2 cellular contexts compared by ENCODE assay signal in genomic region chrX:53379008-53379710, GRCh38.
TF ChIP-seq lines count a peak whose summit lies in the region.

No MANE protein-coding gene starts in this region.

TF ChIP-seq in A549, 52 proteins besides CTCF, POLR2A, EP300 and RAD21:
- TF ChIP-seq HOXB5 (CRISPR knock-in tag; IDR thresholded peaks at IDR 0.05) (no peak), ESRRA (IDR thresholded peaks at IDR 0.05; ENCODE audit: borderline replicate concordance, low read length) (0 out of 2 replicates have a peak, but pooled peaks have one; percentile 76)
- TF ChIP-seq, protein P1, sequence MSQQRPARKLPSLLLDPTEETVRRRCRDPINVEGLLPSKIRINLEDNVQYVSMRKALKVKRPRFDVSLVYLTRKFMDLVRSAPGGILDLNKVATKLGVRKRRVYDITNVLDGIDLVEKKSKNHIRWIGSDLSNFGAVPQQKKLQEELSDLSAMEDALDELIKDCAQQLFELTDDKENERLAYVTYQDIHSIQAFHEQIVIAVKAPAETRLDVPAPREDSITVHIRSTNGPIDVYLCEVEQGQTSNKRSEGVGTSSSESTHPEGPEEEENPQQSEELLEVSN (IDR thresholded peaks at IDR 0.05; ENCODE audit: borderline replicate concordance, low read depth) = no peak

TF ChIP-seq in K562, 482 proteins besides CTCF, POLR2A, EP300 and RAD21 (continues in another document):
- no peak for TF ChIP-seq ZBTB12 (CRISPR knock-in tag; IDR thresholded peaks at IDR 0.05)
- no peak for TF ChIP-seq NBN (IDR thresholded peaks at IDR 0.05; ENCODE audit: low read depth)
- no peak for TF ChIP-seq NFIX (CRISPR knock-in tag; IDR thresholded peaks at IDR 0.05; ENCODE audit: low read depth)
- TF ChIP-seq ARHGAP35 (IDR thresholded peaks at IDR 0.05; ENCODE audit: partially characterized antibody) = no peak
- no peak for TF ChIP-seq BHLHE40 (IDR thresholded peaks at IDR 0.05; ENCODE audit: low read length)
- TF ChIP-seq TCF7 (IDR thresholded peaks at IDR 0.05; ENCODE audit: borderline replicate concordance) = no peak
- TF ChIP-seq HES1 (IDR thresholded peaks at IDR 0.05; ENCODE audit: low read depth) = no peak
- no peak for TF ChIP-seq NCOA1 (IDR thresholded peaks at IDR 0.05; ENCODE audit: low read depth)
- TF ChIP-seq NR1H2 (CRISPR knock-in tag; IDR thresholded peaks at IDR 0.05) = no peak
- no peak for TF ChIP-seq ZNF384 (IDR thresholded peaks at IDR 0.05; ENCODE audit: low read depth, low read length)
- no peak for TF ChIP-seq ZBTB49 (CRISPR knock-in tag; IDR thresholded peaks at IDR 0.05; ENCODE audit: borderline replicate concordance)
- peak; percentile 62; the same call in 1 of the 2 replicates for TF ChIP-seq BCOR (IDR thresholded peaks at IDR 0.05)
- TF ChIP-seq RCOR1 (IDR thresholded peaks at IDR 0.05; ENCODE audit: borderline replicate concordance in 1 of 2, low read depth in 2 of 2, low read length in 2 of 2) = peak in 1 of 2 experiments; percentile 50; a peak in 1 of 4 replicates
- TF ChIP-seq ZNF561 (CRISPR knock-in tag; conservative IDR thresholded peaks at IDR 0.05) = no peak
- TF ChIP-seq MCM5 (IDR thresholded peaks at IDR 0.05; ENCODE audit: low read depth) = no peak
- no peak for TF ChIP-seq ELF2 (CRISPR knock-in tag; IDR thresholded peaks at IDR 0.05)
- peak in 1 of 2 experiments; percentile 41; a peak in 2 of 4 replicates for TF ChIP-seq KDM1A (IDR thresholded peaks at IDR 0.05)
- no peak for TF ChIP-seq ZBTB7A (IDR thresholded peaks at IDR 0.05; ENCODE audit: borderline replicate concordance, control insufficient read depth, low read depth, low read length)
- no peak for TF ChIP-seq ZNF174 (CRISPR knock-in tag; IDR thresholded peaks at IDR 0.05)
- no peak for TF ChIP-seq SMAD3 (CRISPR knock-in tag; conservative IDR thresholded peaks at IDR 0.05)
- peak; percentile 78 for TF ChIP-seq ADNP (tag; IDR thresholded peaks at IDR 0.05)
- no peak for TF ChIP-seq U2AF2 (optimal IDR thresholded peaks at IDR 0.05; ENCODE audit: low read depth, low read length)
- TF ChIP-seq SMC3 (conservative IDR thresholded peaks at IDR 0.05; ENCODE audit: insufficient read depth, low read depth, low read length) = no peak
- TF ChIP-seq ZNF696 (CRISPR knock-in tag; conservative IDR thresholded peaks at IDR 0.05) = no peak
- TF ChIP-seq ZKSCAN3 (CRISPR knock-in tag; IDR thresholded peaks at IDR 0.05) = no peak
- no peak for TF ChIP-seq ZC3H8 (IDR thresholded peaks at IDR 0.05)
- no peak for TF ChIP-seq DIDO1 (tag; IDR thresholded peaks at IDR 0.05; ENCODE audit: low read depth)
- no peak for TF ChIP-seq NR4A1 (CRISPR knock-in tag; IDR thresholded peaks at IDR 0.05)
- no peak for TF ChIP-seq NR4A1 (tag; IDR thresholded peaks at IDR 0.05)
- peak; percentile 25; the same call in 1 of the 2 replicates for TF ChIP-seq POLR2AphosphoS5 (IDR thresholded peaks at IDR 0.05; ENCODE audit: control insufficient read depth, insufficient read depth, low read depth, low read length)
- TF ChIP-seq DEAF1 (CRISPR knock-in tag; IDR thresholded peaks at IDR 0.05) = no peak
- TF ChIP-seq SREBF2 (CRISPR knock-in tag; IDR thresholded peaks at IDR 0.05) = no peak
- no peak for TF ChIP-seq RBM22 (IDR thresholded peaks at IDR 0.05; ENCODE audit: low read depth, low read length, poor library complexity, severe bottlenecking)
- no peak for TF ChIP-seq MTA3 (IDR thresholded peaks at IDR 0.05; ENCODE audit: borderline replicate concordance)
- no peak for TF ChIP-seq NFXL1 (CRISPR knock-in tag; IDR thresholded peaks at IDR 0.05)
- TF ChIP-seq FIP1L1 (IDR thresholded peaks at IDR 0.05; ENCODE audit: low read depth, low read length, poor library complexity, severe bottlenecking) = no peak
- no peak for TF ChIP-seq HMG20B (CRISPR knock-in tag; IDR thresholded peaks at IDR 0.05)
- TF ChIP-seq ESRRA (IDR thresholded peaks at IDR 0.05; ENCODE audit: borderline replicate concordance, low read depth) = peak; percentile 99
- no peak for TF ChIP-seq ZNF655 (CRISPR knock-in tag; IDR thresholded peaks at IDR 0.05)
- TF ChIP-seq ZZZ3 (IDR thresholded peaks at IDR 0.05) = no peak
- TF ChIP-seq MGA (IDR thresholded peaks at IDR 0.05) = no peak
- TF ChIP-seq ZBTB8A (IDR thresholded peaks at IDR 0.05; ENCODE audit: partially characterized antibody) = no peak
- peak; percentile 87 for TF ChIP-seq RBM25 (IDR thresholded peaks at IDR 0.05; ENCODE audit: low read depth, low read length, severe bottlenecking)
- TF ChIP-seq ATF7 (IDR thresholded peaks at IDR 0.05) = no peak
- no peak for TF ChIP-seq TSC22D4 (tag; IDR thresholded peaks at IDR 0.05)
- TF ChIP-seq, protein P2, sequence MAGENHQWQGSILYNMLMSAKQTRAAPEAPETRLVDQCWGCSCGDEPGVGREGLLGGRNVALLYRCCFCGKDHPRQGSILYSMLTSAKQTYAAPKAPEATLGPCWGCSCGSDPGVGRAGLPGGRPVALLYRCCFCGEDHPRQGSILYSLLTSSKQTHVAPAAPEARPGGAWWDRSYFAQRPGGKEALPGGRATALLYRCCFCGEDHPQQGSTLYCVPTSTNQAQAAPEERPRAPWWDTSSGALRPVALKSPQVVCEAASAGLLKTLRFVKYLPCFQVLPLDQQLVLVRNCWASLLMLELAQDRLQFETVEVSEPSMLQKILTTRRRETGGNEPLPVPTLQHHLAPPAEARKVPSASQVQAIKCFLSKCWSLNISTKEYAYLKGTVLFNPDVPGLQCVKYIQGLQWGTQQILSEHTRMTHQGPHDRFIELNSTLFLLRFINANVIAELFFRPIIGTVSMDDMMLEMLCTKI (IDR thresholded peaks at IDR 0.05; ENCODE audit: partially characterized antibody) = no peak
